ENCODE assay signal across 8 cellular contexts in genomic region chr2:17879137-17879912, GRCh38. TPM values are rescaled to one million over a fixed set of nuclear protein-coding genes. Genes with fewer than 3 reads are reported as not detected.
DNase-seq lines count a peak whose midpoint lies in the region; ATAC-seq and TF ChIP-seq lines count a peak whose summit lies in the region.

No MANE protein-coding gene starts in this region.

- TF ChIP-seq CTCF in right atrium auricular region (IDR thresholded peaks at IDR 0.05) = peak in 1 of 2 donors; percentile 25

- CTCF ChIA-PET in HEK293T (lab: Yijun Ruan, JAX) = no interaction called here

- peak overlapping the region; percentile 68 to 72 for H3K27ac ChIP-seq in right atrium auricular region

- H3K27me3 ChIP-seq in right atrium auricular region = peaks cover 0 to 7% of the 10 kb centered on the region in 2 donors

- H3K36me3 ChIP-seq in right atrium auricular region = no peaks in the 10 kb centered on the region

- H3K9me3 Mint-ChIP-seq in activated naive CD8-positive, alpha-beta T cell treated with anti-CD3 and anti-CD28 coated beads, Interleukin-2, amount 10 ng/mL, durations not matched to agents 7 days and 5 days = peaks cover 2% of the 10 kb centered on the region

- no peaks in the 10 kb centered on the region for H3K9me3 ChIP-seq in right atrium auricular region

- peaks cover 2% of the 10 kb centered on the region for H3K4me1 Mint-ChIP-seq in activated naive CD8-positive, alpha-beta T cell treated with anti-CD3 and anti-CD28 coated beads, Interleukin-2, amount 10 ng/mL, durations not matched to agents 7 days and 5 days

- H3K36me3 Mint-ChIP-seq in activated naive CD8-positive, alpha-beta T cell treated with anti-CD3 and anti-CD28 coated beads, Interleukin-2, amount 10 ng/mL, durations not matched to agents 7 days and 5 days = no peaks in the 10 kb centered on the region

- peak overlapping the region; percentile 79 for H3K4me3 Mint-ChIP-seq in activated naive CD8-positive, alpha-beta T cell treated with anti-CD3 and anti-CD28 coated beads, Interleukin-2, amount 10 ng/mL, durations not matched to agents 7 days and 5 days

- H3K27me3 Mint-ChIP-seq in activated naive CD8-positive, alpha-beta T cell treated with anti-CD3 and anti-CD28 coated beads, Interleukin-2, amount 10 ng/mL, durations not matched to agents 7 days and 5 days = peaks cover 67% of the 10 kb centered on the region

- no peak overlapping the region for H3K27ac Mint-ChIP-seq in activated naive CD8-positive, alpha-beta T cell treated with anti-CD3 and anti-CD28 coated beads, Interleukin-2, amount 10 ng/mL, durations not matched to agents 7 days and 5 days

- H3K4me3 ChIP-seq in right atrium auricular region = peak overlapping the region; percentile 58 to 72

- peaks cover 0 to 24% of the 10 kb centered on the region in 2 donors for H3K4me1 ChIP-seq in right atrium auricular region

- DNase-seq in Daoy (ENCODE audit: low read depth) (peak; percentile 82), HEK293T (ENCODE audit: extremely low spot score) (peak; percentile 69), NCI-H2171 treated with DMSO at 0.1 percent for 48 hours (lab: John Stamatoyannopoulos, UW) (peak; percentile 98), right atrium auricular region (ENCODE audit: low spot score) (peak; percentile 68), putamen (ENCODE audit: low spot score) (peak; percentile 42), middle frontal gyrus (ENCODE audit: extremely low spot score, low spot score) (no peak)
- DNase-seq in activated naive CD8-positive, alpha-beta T cell treated with anti-CD3 and anti-CD28 coated beads, Interleukin-2, amount 10 ng/mL, durations not matched to agents 7 days and 5 days = peak; percentile 32

- ATAC-seq in activated naive CD8-positive, alpha-beta T cell treated with anti-CD3 and anti-CD28 coated beads, Interleukin-2, amount 10 ng/mL, durations not matched to agents 7 days and 5 days (ENCODE audit: low read depth) = peak; percentile 22
- no peak for ATAC-seq in GM18873 (IDR thresholded peaks at IDR 0.05; ENCODE audit: low FRiP score, unreplicated experiment)

- POLR2A ChIA-PET in HEK293T (lab: Yijun Ruan, JAX) = no interaction called here
- POLR2A ChIA-PET in activated naive CD8-positive, alpha-beta T cell treated with anti-CD3 and anti-CD28 coated beads, Interleukin-2, amount 10 ng/mL, durations not matched to agents 7 days and 5 days (lab: Charles Lee) = no interaction called here

TF ChIP-seq in HEK293T, 16 proteins besides CTCF, POLR2A, EP300 and RAD21:
- TF ChIP-seq LEF1 (IDR thresholded peaks at IDR 0.05; ENCODE audit: borderline replicate concordance) (no peak), NFRKB (IDR thresholded peaks at IDR 0.05) (no peak), ARNT (IDR thresholded peaks at IDR 0.05) (no peak), SUZ12 (IDR thresholded peaks at IDR 0.05) (no peak), FOXM1 (IDR thresholded peaks at IDR 0.05; ENCODE audit: borderline replicate concordance) (no peak), FOXA1 (IDR thresholded peaks at IDR 0.05) (no peak), BHLHE40 (IDR thresholded peaks at IDR 0.05; ENCODE audit: borderline replicate concordance) (no peak), HDGF (IDR thresholded peaks at IDR 0.05; ENCODE audit: borderline replicate concordance) (no peak), ELF4 (IDR thresholded peaks at IDR 0.05) (no peak), CTBP1 (IDR thresholded peaks at IDR 0.05; ENCODE audit: borderline replicate concordance) (no peak)

RNA-seq across cellular contexts. Expression of gene KCNS3, which starts 0.9 kb away (rescaled TPM):
- total RNA-seq in Daoy (2014; rRNA removed; shearing (Covaris generic)) = 6.2 and 9.7 TPM in 2 replicates
- total RNA-seq in activated naive CD8-positive, alpha-beta T cell treated with anti-CD3 and anti-CD28 coated beads, Interleukin-2, amount 10 ng/mL, durations not matched to agents 7 days and 5 days = not detected
- 10 to 100 TPM in 1 of 2 donors, 1 to 10 TPM in 1; 3.7 to 13.7 TPM for total RNA-seq in right atrium auricular region
